In the genomic region with DNA sequence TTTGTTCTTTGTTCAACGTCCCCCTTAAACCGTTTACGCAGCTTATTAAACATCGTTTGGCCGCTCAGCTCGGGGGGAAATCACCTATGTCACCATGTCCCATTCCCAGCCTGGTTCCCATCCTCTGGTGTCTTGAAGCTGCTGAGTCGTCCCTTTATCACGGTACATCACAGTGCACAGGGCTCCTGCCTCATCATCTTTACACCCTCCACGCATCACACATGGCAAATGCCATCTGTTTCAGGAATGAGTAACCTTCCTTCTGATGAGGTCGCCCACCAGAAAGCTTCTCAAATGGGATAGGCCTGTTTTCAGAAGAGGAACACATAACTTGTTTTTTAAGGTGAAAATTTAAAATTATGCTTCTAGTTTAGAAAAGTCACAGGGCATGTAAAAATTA, we compare ENCODE assay signal across 26 cellular contexts. TPM values are rescaled to one million over a fixed set of nuclear protein-coding genes. Genes with fewer than 3 reads are reported as not detected.
DNase-seq lines count a peak whose midpoint lies in the region; ATAC-seq and TF ChIP-seq lines count a peak whose summit lies in the region.
"Had no signal": no experiment of that assay in that cellular context is flagged by ENCODE, and none has a peak within 500 bp of the region (broad histone marks: within the 10 kb centered on the region; RNA-seq: fewer than 3 reads in every experiment).

No MANE protein-coding gene starts in this region.

- H3K4me3 Mint-ChIP-seq in glutamatergic neuron (ENCODE audit: unreplicated experiment): peak overlapping the region; percentile 43
- H3K4me3 Mint-ChIP-seq: CD8-positive, alpha-beta memory T cell; T-cell had no signal

- no peaks in the 10 kb centered on the region for H3K9me3 ChIP-seq in GM23248 (ENCODE audit: low read depth)
- H3K9me3 ChIP-seq: Peyer's patch, SJCRH30 had no signal

- peaks cover 12% of the 10 kb centered on the region for H3K4me1 Mint-ChIP-seq in glutamatergic neuron (ENCODE audit: low read depth, unreplicated experiment)
- H3K4me1 Mint-ChIP-seq: CD8-positive, alpha-beta memory T cell; T-cell had no signal

- H4K20me1 ChIP-seq in GM23248 (ENCODE audit: insufficient read depth): no peaks in the 10 kb centered on the region

- H3K4me3 ChIP-seq in GM23248: no peak overlapping the region
- H3K4me3 ChIP-seq: Peyer's patch, SJCRH30 had no signal

- H3K4me2 ChIP-seq in GM23248 (ENCODE audit: unreplicated experiment): no peak overlapping the region

- H3K36me3 ChIP-seq in GM23248 (ENCODE audit: low read depth): peaks cover 27% of the 10 kb centered on the region

- no peaks in the 10 kb centered on the region for H3K79me2 ChIP-seq in GM23248 (ENCODE audit: insufficient read depth)

- H3K27me3 ChIP-seq in GM23248 (replicated peaks; ENCODE audit: insufficient read depth): peaks cover 1% of the 10 kb centered on the region; the same call in 1 of the 2 replicates
- H3K27me3 ChIP-seq: Peyer's patch had no signal

- H3K9me3 Mint-ChIP-seq in glutamatergic neuron (ENCODE audit: unreplicated experiment): peaks cover 4% of the 10 kb centered on the region
- H3K9me3 Mint-ChIP-seq: CD8-positive, alpha-beta memory T cell; T-cell had no signal

- no peak for TF ChIP-seq CTCF in glutamatergic neuron (IDR thresholded peaks at IDR 0.05; ENCODE audit: partially characterized antibody, unreplicated experiment)

- no peaks in the 10 kb centered on the region for H3K4me1 ChIP-seq in GM23248 (ENCODE audit: insufficient read depth)
- H3K4me1 ChIP-seq: Peyer's patch had no signal

- H3K27me3 Mint-ChIP-seq in glutamatergic neuron (ENCODE audit: unreplicated experiment): peaks cover 2% of the 10 kb centered on the region
- H3K27me3 Mint-ChIP-seq: T-cell had no signal

- ATAC-seq in GM21360 (IDR thresholded peaks at IDR 0.05; ENCODE audit: unreplicated experiment): no peak
- ATAC-seq: T-cell had no signal

- H3K9ac ChIP-seq in GM23248: no peak overlapping the region

- peak; percentile 16 for DNase-seq in NCI-H1694 (lab: John Stamatoyannopoulos, UW)
- no peak for DNase-seq in NCI-H1694 treated with DMSO at 0.1 percent for 48 hours (lab: John Stamatoyannopoulos, UW)
- peak; percentile 53 for DNase-seq in GM23248
- peak; percentile 49 for DNase-seq in RKO (ENCODE audit: low spot score)
- DNase-seq in glutamatergic neuron: no peak
- no peak for DNase-seq in DMS153 (lab: John Stamatoyannopoulos, UW)
- DNase-seq in effector CD8-positive, alpha-beta T cell (lab: John Stamatoyannopoulos, UW): no peak
- DNase-seq: 8988T; AML-193; Calu3; CD8-positive, alpha-beta memory T cell; EL; HCEC 1CT; KG1; NCI-H1105; NCI-H146; NCI-H2081; NCI-H446 treated with DMSO at 0.1 percent for 48 hours; NCI-H748 treated with DMSO at 0.1 percent for 48 hours; Peyer's patch; SJCRH30; T-cell had no signal

- 67 to 74% methylated on average over 10 of the region's 10 CpGs for WGBS in GM23248 (ENCODE audit: low coverage in 1 of 2, low lambda C conversion rate in 2 of 2, missing lambda C conversion rate in 2 of 2), 2 experiments

- H3K36me3 Mint-ChIP-seq in glutamatergic neuron (ENCODE audit: unreplicated experiment): no peaks in the 10 kb centered on the region

- no peak overlapping the region for H3K27ac ChIP-seq in GM23248
- H3K27ac ChIP-seq: C4-2B, Peyer's patch, SJCRH30 had no signal

- H3K9me2 ChIP-seq in GM23248 (ENCODE audit: insufficient read depth): no peaks in the 10 kb centered on the region

- H2AFZ ChIP-seq in GM23248: no peak overlapping the region

- H3F3A ChIP-seq in GM23248 (ENCODE audit: insufficient read depth): peaks cover 21% of the 10 kb centered on the region; the same call in 1 of the 2 replicates

- in situ Hi-C loops in GM23248 (cut with MboI): no loop called here

- H3K27ac Mint-ChIP-seq in glutamatergic neuron (ENCODE audit: unreplicated experiment): peak overlapping the region; percentile 73
- H3K27ac Mint-ChIP-seq: T-cell had no signal

RNA-seq across cellular contexts. Expression of gene LHX6, which starts 7.9 kb away (rescaled TPM):
- total RNA-seq in GM23248 (2014; rRNA removed; shearing (Covaris generic)): not detected in 2 replicates
- not detected in 2 replicates for polyA plus RNA-seq in GM23248 (2016; fragmentation: Nextera tagmentation; extraction: Ambion mirVana)
- 2.8 TPM for total RNA-seq in glutamatergic neuron (ENCODE audit: unreplicated experiment)
- total RNA-seq: CD8-positive, alpha-beta memory T cell; OCI-LY7; T-cell had no signal
- polyA plus RNA-seq: AG04450; CD8-positive, alpha-beta memory T cell had no signal

RNA-seq across cellular contexts. Expression of gene RBM18, which starts 28.0 kb away (rescaled TPM):
- 11.6 and 12.8 TPM in 2 replicates for total RNA-seq in GM23248 (2014; rRNA removed; shearing (Covaris generic))
- 30.8 and 32.6 TPM in 2 replicates for polyA plus RNA-seq in GM23248 (2016; fragmentation: Nextera tagmentation; extraction: Ambion mirVana)
- total RNA-seq in glutamatergic neuron (ENCODE audit: unreplicated experiment): 27.3 TPM

RNA-seq across cellular contexts. Expression of gene MRRF, which starts 28.0 kb away (rescaled TPM):
- total RNA-seq in GM23248 (2014; rRNA removed; shearing (Covaris generic)): 22.8 and 30.8 TPM in 2 replicates
- 23.7 and 26.8 TPM in 2 replicates for polyA plus RNA-seq in GM23248 (2016; fragmentation: Nextera tagmentation; extraction: Ambion mirVana)
- 16.9 TPM for total RNA-seq in glutamatergic neuron (ENCODE audit: unreplicated experiment)

Comparison
In these comparisons a context has a peak if more than half of its experiments do, and no peak if none do; other contexts are left out.
1. DNase-seq: peak in NCI-H1694 (single experiment), GM23248 (single experiment) and RKO (single experiment); none in NCI-H1694 treated with DMSO at 0.1 percent for 48 hours (single experiment), glutamatergic neuron (single experiment), DMS153 (single experiment) and effector CD8-positive, alpha-beta T cell (single experiment).